17 cellular contexts compared by ENCODE assay signal in genomic region chr5:132832612-132833011, GRCh38. TPM values are rescaled to one million over a fixed set of nuclear protein-coding genes. Genes with fewer than 3 reads are reported as not detected.
A peak's percentile ranks its signal among the peaks of the same experiment; 100 is the strongest.
DNase-seq lines count a peak whose midpoint lies in the region; ATAC-seq and TF ChIP-seq lines count a peak whose summit lies in the region.
"Had no signal": no experiment of that assay in that cellular context is flagged by ENCODE, and none has a peak within 500 bp of the region (broad histone marks: within the 10 kb centered on the region; RNA-seq: fewer than 3 reads in every experiment).

No MANE protein-coding gene starts in this region.

- no peak overlapping the region for H3K4me3 ChIP-seq in CD4-positive, CD25-positive, alpha-beta regulatory T cell (ENCODE audit: low read depth, low read length)
- H3K4me3 ChIP-seq in GM12864 (ENCODE audit: low read depth, low read length), result no peak overlapping the region
- no peak overlapping the region for H3K4me3 ChIP-seq in colonic mucosa
- H3K4me3 ChIP-seq: GM23338, K562, SJSA1 had no signal

- intact Hi-C loops in colonic mucosa (cut with DNase I), result loop anchor here (5.0 kb wide), 2 partner anchors 35 to 50 kb away; partner anchors contain the start of genes GDF9 and UQCRQ

- H3K9ac ChIP-seq in colonic mucosa (ENCODE audit: low read depth in 2 of 2, low read length in 2 of 2), result no peak overlapping the region

- H3K27me3 Mint-ChIP-seq in CD4-positive, CD25-positive, alpha-beta regulatory T cell, result peaks cover 53% of the 10 kb centered on the region
- H3K27me3 Mint-ChIP-seq in immature natural killer cell (ENCODE audit: low read depth in 3 of 3), result peaks cover 2 to 3% (median 3%) of the 10 kb centered on the region in 3 donors
- peaks cover 56% of the 10 kb centered on the region for H3K27me3 Mint-ChIP-seq in nephron (ENCODE audit: low read depth)

- DNase-seq in CD4-positive, CD25-positive, alpha-beta regulatory T cell, result no peak
- DNase-seq in GM12864 (ENCODE audit: low read depth) (peak; percentile 22), immature natural killer cell (no peak), DMS 273 (lab: John Stamatoyannopoulos, UW; ENCODE audit: unreplicated experiment) (no peak), GF-D8 (lab: John Stamatoyannopoulos, UW) (no peak), colonic mucosa (no peak), NCI-H446 (lab: John Stamatoyannopoulos, UW) (no peak)
- DNase-seq: Calu3, NCI-H1048, NCI-H2081 treated with DMSO at 0.1 percent for 48 hours, NCI-H524 had no signal

- peaks cover 10% of the 10 kb centered on the region for H3K27me3 ChIP-seq in CD4-positive, CD25-positive, alpha-beta regulatory T cell (ENCODE audit: control insufficient read depth, insufficient read depth, low read length)
- no peaks in the 10 kb centered on the region for H3K27me3 ChIP-seq in colonic mucosa
- H3K27me3 ChIP-seq: SJSA1 had no signal

- no peaks in the 10 kb centered on the region for H3K9me3 ChIP-seq in CD4-positive, CD25-positive, alpha-beta regulatory T cell (ENCODE audit: control insufficient read depth in 2 of 2, low read length in 2 of 2)
- no peaks in the 10 kb centered on the region for H3K9me3 ChIP-seq in colonic mucosa
- H3K9me3 ChIP-seq: SJSA1 had no signal

- TF ChIP-seq CTCF in GM12864 (IDR thresholded peaks at IDR 0.05; ENCODE audit: low read depth, low read length, missing control alignments), result no peak
- TF ChIP-seq CTCF in nephron (IDR thresholded peaks at IDR 0.05; ENCODE audit: unreplicated experiment in 3 of 3), result no peak
- no peak for TF ChIP-seq CTCF in colonic mucosa (IDR thresholded peaks at IDR 0.05)

- no peaks in the 10 kb centered on the region for H3K36me3 Mint-ChIP-seq in CD4-positive, CD25-positive, alpha-beta regulatory T cell
- H3K36me3 Mint-ChIP-seq in immature natural killer cell (peaks cover 0 to 3% (median 0%) of the 10 kb centered on the region in 3 donors), nephron (ENCODE audit: low read depth) (no peaks in the 10 kb centered on the region)

- H3K4me3 Mint-ChIP-seq in CD4-positive, CD25-positive, alpha-beta regulatory T cell, result peak overlapping the region; percentile 33 to 66 (median 49)
- H3K4me3 Mint-ChIP-seq in immature natural killer cell (peak overlapping the region in 4 of 5 donors; percentile 15 to 48 (median 24)), nephron (peak overlapping the region; percentile 40 to 76 (median 74))
- H3K4me3 Mint-ChIP-seq: GM23338 had no signal

- H3K4me1 ChIP-seq in CD4-positive, CD25-positive, alpha-beta regulatory T cell (ENCODE audit: control insufficient read depth, insufficient read depth, low read length, poor library complexity, severe bottlenecking), result peaks cover 14% of the 10 kb centered on the region
- H3K4me1 ChIP-seq in colonic mucosa, result peaks cover 7% of the 10 kb centered on the region

- no peak for ATAC-seq in CD4-positive, CD25-positive, alpha-beta regulatory T cell (ENCODE audit: low read depth in 2 of 2)
- ATAC-seq: GM23338, K562 had no signal

- H3K27ac ChIP-seq in CD4-positive, CD25-positive, alpha-beta regulatory T cell (ENCODE audit: insufficient read depth, low read length, poor library complexity, severe bottlenecking), result no peak overlapping the region
- H3K27ac ChIP-seq in colonic mucosa, result no peak overlapping the region
- H3K27ac ChIP-seq: C4-2B, SJSA1 had no signal

- H3K36me3 ChIP-seq in CD4-positive, CD25-positive, alpha-beta regulatory T cell (ENCODE audit: control insufficient read depth, insufficient read depth, low read length), result no peaks in the 10 kb centered on the region
- H3K36me3 ChIP-seq in colonic mucosa, result no peaks in the 10 kb centered on the region

- H3K4me1 Mint-ChIP-seq in CD4-positive, CD25-positive, alpha-beta regulatory T cell, result peaks cover 0 to 13% (median 4%) of the 10 kb centered on the region in 4 donors
- H3K4me1 Mint-ChIP-seq in immature natural killer cell, result peaks cover 7 to 11% of the 10 kb centered on the region in 2 donors
- H3K4me1 Mint-ChIP-seq in nephron, result no peaks in the 10 kb centered on the region

- H3K9me3 Mint-ChIP-seq in CD4-positive, CD25-positive, alpha-beta regulatory T cell, result peaks cover 0 to 1% (median 0%) of the 10 kb centered on the region in 7 donors
- no peaks in the 10 kb centered on the region for H3K9me3 Mint-ChIP-seq in immature natural killer cell
- no peaks in the 10 kb centered on the region for H3K9me3 Mint-ChIP-seq in nephron
- H3K9me3 Mint-ChIP-seq: GM23338 had no signal

- no peak overlapping the region for H3K27ac Mint-ChIP-seq in CD4-positive, CD25-positive, alpha-beta regulatory T cell
- H3K27ac Mint-ChIP-seq in immature natural killer cell (no peak overlapping the region), nephron (no peak overlapping the region)
- H3K27ac Mint-ChIP-seq: GM23338 had no signal

RNA-seq across cellular contexts. Expression of gene SHROOM1, which starts 2.2 kb away (rescaled TPM):
- 0.12 TPM for total RNA-seq in CD4-positive, CD25-positive, alpha-beta regulatory T cell
- polyA plus RNA-seq in CD4-positive, CD25-positive, alpha-beta regulatory T cell, result not detected
- 1 to 10 TPM in 1 of 3 donors, not detected in 2; 1.4 TPM for polyA plus RNA-seq in immature natural killer cell
- 10 to 100 TPM; 36.9 to 64.1 TPM for total RNA-seq in colonic mucosa

RNA-seq across cellular contexts. Expression of gene SOWAHA, which starts 19.5 kb away (rescaled TPM):
- not detected for total RNA-seq in CD4-positive, CD25-positive, alpha-beta regulatory T cell
- polyA plus RNA-seq in CD4-positive, CD25-positive, alpha-beta regulatory T cell, result not detected
- not detected for polyA plus RNA-seq in immature natural killer cell
- total RNA-seq in colonic mucosa, result 10 to 100 TPM; 12.4 to 30.7 TPM
- total RNA-seq: A673, K562, SJSA1 had no signal
- polyA plus RNA-seq: K562 had no signal

RNA-seq across cellular contexts. Expression of gene GDF9, which starts 33.7 kb away (rescaled TPM):
- 0.35 TPM for total RNA-seq in CD4-positive, CD25-positive, alpha-beta regulatory T cell
- polyA plus RNA-seq in CD4-positive, CD25-positive, alpha-beta regulatory T cell, result under 1 TPM in 3 of 4 donors, not detected in 1; 0.11 to 0.24 (median 0.24) TPM
- under 1 TPM in 1 of 3 donors, not detected in 2; 0.12 TPM for polyA plus RNA-seq in immature natural killer cell
- under 1 TPM; 0.64 to 0.69 TPM for total RNA-seq in colonic mucosa

RNA-seq across cellular contexts. Expression of gene UQCRQ, which starts 33.8 kb away (rescaled TPM):
- 88.5 TPM for total RNA-seq in CD4-positive, CD25-positive, alpha-beta regulatory T cell
- 100 to 1,000 TPM; 555 to 604 (median 574) TPM for polyA plus RNA-seq in CD4-positive, CD25-positive, alpha-beta regulatory T cell
- polyA plus RNA-seq in immature natural killer cell, result 100 to 1,000 TPM; 554 to 923 (median 597) TPM
- 100 to 1,000 TPM; 885 to 920 TPM for total RNA-seq in colonic mucosa

RNA-seq across cellular contexts. Expression of gene LEAP2, which starts 40.9 kb away (rescaled TPM):
- total RNA-seq in CD4-positive, CD25-positive, alpha-beta regulatory T cell, result 1.3 TPM
- polyA plus RNA-seq in CD4-positive, CD25-positive, alpha-beta regulatory T cell, result 1 to 10 TPM in 2 of 4 donors, under 1 TPM in 1, not detected in 1; 0.44 to 1.8 (median 1.5) TPM
- polyA plus RNA-seq in immature natural killer cell, result 1 to 10 TPM in 1 of 3 donors, under 1 TPM in 2; 0.50 to 2.0 (median 0.54) TPM
- 1 to 10 TPM; 3.6 to 7.7 TPM for total RNA-seq in colonic mucosa

Comparison
In these comparisons a context has a peak if more than half of its experiments do, and no peak if none do; other contexts are left out.
1. RNA of gene SHROOM1, which starts 2.2 kb away (total RNA-seq): 36.9 to 64.1 TPM in colonic mucosa; 0.12 TPM in CD4-positive, CD25-positive, alpha-beta regulatory T cell (single experiment); every median in the first group is over 10 times any median in the second.
2. RNA of gene SOWAHA, which starts 19.5 kb away (total RNA-seq): 12.4 to 30.7 TPM in colonic mucosa; not detected in CD4-positive, CD25-positive, alpha-beta regulatory T cell (single experiment); every median in the first group is over 10 times any median in the second.
3. Peak in every context shown above with its lines, with median percentiles within 50 percentile points of each other: H3K4me3 Mint-ChIP-seq.